Comparison of ENCODE assay signal across 12 cellular contexts in the genomic region with DNA sequence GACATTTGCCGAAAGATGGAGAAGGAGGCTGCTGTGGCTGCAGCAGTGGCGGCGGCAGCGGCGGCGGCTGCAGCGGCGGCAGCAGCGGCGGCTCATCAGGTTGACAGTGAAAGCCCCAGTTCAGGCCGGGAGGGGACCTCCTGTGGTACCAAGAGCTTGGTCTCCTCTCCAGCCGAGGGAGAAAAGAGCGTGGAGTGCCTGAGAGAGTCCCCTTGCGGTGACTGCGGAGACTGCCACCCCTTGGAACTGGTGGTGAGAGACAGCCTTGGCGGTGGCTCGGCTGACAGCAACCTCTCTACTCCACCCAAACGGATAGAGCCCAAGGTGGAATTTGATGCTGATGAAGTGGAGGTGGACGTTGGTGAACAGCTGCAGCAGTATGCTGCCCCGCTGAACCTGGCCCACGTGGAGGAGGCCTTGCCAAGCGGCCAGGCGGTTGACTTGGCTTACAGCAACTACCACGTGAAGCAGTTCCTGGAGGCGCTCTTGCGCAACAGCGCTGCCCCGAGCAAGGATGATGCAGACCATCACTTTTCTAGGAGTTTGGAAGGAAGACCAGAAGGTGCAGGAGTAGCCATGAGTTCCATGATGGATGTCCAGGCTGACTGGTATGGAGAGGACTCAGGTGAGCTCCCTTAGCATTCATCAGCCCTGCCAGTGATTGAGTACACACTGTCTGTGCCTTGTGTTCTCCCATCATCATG. TPM values are rescaled to one million over a fixed set of nuclear protein-coding genes. Genes with fewer than 3 reads are reported as not detected.
DNase-seq lines count a peak whose midpoint lies in the region; ATAC-seq and TF ChIP-seq lines count a peak whose summit lies in the region.
"Had no signal": no experiment of that assay in that cellular context is flagged by ENCODE, and none has a peak within 500 bp of the region (broad histone marks: within the 10 kb centered on the region; RNA-seq: fewer than 3 reads in every experiment).

No MANE protein-coding gene starts in this region.

- no peak overlapping the region for H3K4me3 ChIP-seq in CD8-positive, alpha-beta T cell (ENCODE audit: low read depth, low read length)
- H3K4me3 ChIP-seq in H7 (ENCODE audit: insufficient read depth, low read depth, low read length) (no peak overlapping the region), endodermal cell (ENCODE audit: low read length) (no peak overlapping the region)

- H3K36me3 ChIP-seq in CD8-positive, alpha-beta T cell (ENCODE audit: insufficient read depth, low read length) = no peaks in the 10 kb centered on the region
- peaks cover 2% of the 10 kb centered on the region for H3K36me3 ChIP-seq in H7 (replicated peaks; ENCODE audit: control insufficient read depth, insufficient read depth, low read length)
- peaks cover 12% of the 10 kb centered on the region for H3K36me3 ChIP-seq in endodermal cell (ENCODE audit: control insufficient read depth, insufficient read depth, low read length)
- H3K36me3 ChIP-seq: breast epithelium had no signal

- H3K27ac ChIP-seq in CD8-positive, alpha-beta T cell (ENCODE audit: low read depth, low read length) = no peak overlapping the region
- no peak overlapping the region for H3K27ac ChIP-seq in endodermal cell (ENCODE audit: low read depth, low read length)
- H3K27ac ChIP-seq: breast epithelium had no signal

- TF ChIP-seq CTCF in CD8-positive, alpha-beta T cell (IDR thresholded peaks at IDR 0.05) = no peak
- peak; percentile 84 for TF ChIP-seq CTCF in endodermal cell (conservative IDR thresholded peaks at IDR 0.05)

- 91% methylated on average over 14 to 28 of the region's 28 CpGs for WGBS in endodermal cell (ENCODE audit: insufficient coverage in 1 of 2, insufficient read length in 1 of 2), 2 experiments

- peaks cover 38% of the 10 kb centered on the region for H3K27me3 Mint-ChIP-seq in CD8-positive, alpha-beta T cell (ENCODE audit: low read depth)
- H3K27me3 Mint-ChIP-seq in endodermal cell (ENCODE audit: insufficient read depth) = peaks cover 2% of the 10 kb centered on the region

- H3K36me3 Mint-ChIP-seq in CD8-positive, alpha-beta T cell = no peaks in the 10 kb centered on the region
- peaks cover 5% of the 10 kb centered on the region for H3K36me3 Mint-ChIP-seq in endodermal cell (ENCODE audit: low read depth)
- H3K36me3 Mint-ChIP-seq: stimulated activated memory B cell treated with anti-CD40 and anti-IgM and Interleukin-4, amounts not matched to agents 10 μg/mL and 1 μg/mL and 100 μg/mL, for 72 hours had no signal

- POLR2A ChIA-PET in CD8-positive, alpha-beta T cell (lab: Charles Lee) = no interaction called here

- no peaks in the 10 kb centered on the region for H3K4me1 ChIP-seq in CD8-positive, alpha-beta T cell (ENCODE audit: insufficient read depth, low read length)
- H3K4me1 ChIP-seq in endodermal cell (ENCODE audit: control insufficient read depth, insufficient read depth, low read length) = no peaks in the 10 kb centered on the region
- H3K4me1 ChIP-seq: breast epithelium had no signal

- peaks cover under 1% of the 10 kb centered on the region for H3K4me1 Mint-ChIP-seq in CD8-positive, alpha-beta T cell (ENCODE audit: low read depth)
- no peaks in the 10 kb centered on the region for H3K4me1 Mint-ChIP-seq in endodermal cell
- H3K4me1 Mint-ChIP-seq: stimulated activated memory B cell treated with anti-CD40 and anti-IgM and Interleukin-4, amounts not matched to agents 10 μg/mL and 1 μg/mL and 100 μg/mL, for 72 hours had no signal

- no peak overlapping the region for H3K9ac ChIP-seq in endodermal cell (ENCODE audit: extremely low read depth, low read length, poor library complexity, severe bottlenecking)

- CTCF ChIA-PET in CD8-positive, alpha-beta T cell (lab: Charles Lee) = interaction anchor here (0.8 kb wide), 1 partner anchor 49 kb away, joined by 3 read pairs; no protein-coding TSS in a partner anchor

- H3K27me3 ChIP-seq in CD8-positive, alpha-beta T cell (ENCODE audit: insufficient read depth, low read length) = peaks cover 4% of the 10 kb centered on the region
- H3K27me3 ChIP-seq in H7 (ENCODE audit: control insufficient read depth, insufficient read depth, low read length) (no peaks in the 10 kb centered on the region; the same call in 1 of the 2 replicates), endodermal cell (ENCODE audit: control insufficient read depth, insufficient read depth, low read length, poor library complexity, severe bottlenecking) (peaks cover 2% of the 10 kb centered on the region)
- H3K27me3 ChIP-seq: breast epithelium had no signal

- DNase-seq in CD8-positive, alpha-beta T cell = no peak
- DNase-seq in H7 (peak; percentile 84), endodermal cell (peak; percentile 84), midbrain (lab: John Stamatoyannopoulos, UW) (peak; percentile 11), SK-N-DZ (ENCODE audit: low spot score) (no peak), putamen (ENCODE audit: low spot score) (no peak)
- DNase-seq: NCI-H187 treated with DMSO at 0.1 percent for 48 hours had no signal

- no peak overlapping the region for H3K27ac Mint-ChIP-seq in CD8-positive, alpha-beta T cell
- no peak overlapping the region for H3K27ac Mint-ChIP-seq in endodermal cell
- H3K27ac Mint-ChIP-seq: stimulated activated memory B cell treated with anti-CD40 and anti-IgM and Interleukin-4, amounts not matched to agents 10 μg/mL and 1 μg/mL and 100 μg/mL, for 72 hours had no signal

- H3K9me3 Mint-ChIP-seq in CD8-positive, alpha-beta T cell = no peaks in the 10 kb centered on the region
- no peaks in the 10 kb centered on the region for H3K9me3 Mint-ChIP-seq in endodermal cell
- H3K9me3 Mint-ChIP-seq: stimulated activated memory B cell treated with anti-CD40 and anti-IgM and Interleukin-4, amounts not matched to agents 10 μg/mL and 1 μg/mL and 100 μg/mL, for 72 hours had no signal

- no peak overlapping the region for H3K4me3 Mint-ChIP-seq in CD8-positive, alpha-beta T cell
- H3K4me3 Mint-ChIP-seq in endodermal cell = no peak overlapping the region
- H3K4me3 Mint-ChIP-seq: stimulated activated memory B cell treated with anti-CD40 and anti-IgM and Interleukin-4, amounts not matched to agents 10 μg/mL and 1 μg/mL and 100 μg/mL, for 72 hours had no signal

- intact Hi-C loops in CD8-positive, alpha-beta T cell (cut with DNase I, micrococcal nuclease) = no loop called here

- no peaks in the 10 kb centered on the region for H3K9me3 ChIP-seq in CD8-positive, alpha-beta T cell (ENCODE audit: low read length)
- no peaks in the 10 kb centered on the region for H3K9me3 ChIP-seq in endodermal cell (ENCODE audit: control insufficient read depth, low read length)
- H3K9me3 ChIP-seq: breast epithelium had no signal

- ATAC-seq in CD8-positive, alpha-beta T cell = peak; percentile 31
- ATAC-seq in HG03520 (IDR thresholded peaks at IDR 0.05; ENCODE audit: unreplicated experiment) (no peak), HG03378 (IDR thresholded peaks at IDR 0.05; ENCODE audit: unreplicated experiment) (no peak)
- ATAC-seq: stimulated activated memory B cell treated with anti-CD40 and anti-IgM and Interleukin-4, amounts not matched to agents 10 μg/mL and 1 μg/mL and 100 μg/mL, for 72 hours had no signal

RNA-seq across cellular contexts. Expression of a gene that starts 6.3 kb away (rescaled TPM):
- total RNA-seq in CD8-positive, alpha-beta T cell = not detected
- total RNA-seq in H7 (2014; rRNA removed; shearing (Covaris generic)) = 1.4 and 2.4 TPM in 2 replicates
- total RNA-seq in endodermal cell = 1 to 10 TPM; 2.7 to 5.0 TPM
- polyA plus RNA-seq in endodermal cell (2013, experiment 1 of 2) = 1.4 TPM
- 1.4 TPM for polyA plus RNA-seq in endodermal cell (2013, experiment 2 of 2)
- polyA plus RNA-seq in SK-N-DZ (2014; cell fraction: cytosol; rRNA removed) = 1.3 and 1.4 TPM in 2 replicates
- polyA plus RNA-seq in SK-N-DZ (2014; cell fraction: nucleus; rRNA removed) = 1.3 and 2.4 TPM in 2 replicates
- total RNA-seq: RPMI7951 had no signal

Comparison
In these comparisons a context has a peak if more than half of its experiments do, and no peak if none do; other contexts are left out.
1. DNase-seq: peak in H7 (single experiment), endodermal cell (single experiment) and midbrain (single experiment); none in CD8-positive, alpha-beta T cell (0 of 7), SK-N-DZ (single experiment) and putamen (single experiment).